Comparison of ENCODE assay signal across 13 cellular contexts in the genomic region with DNA sequence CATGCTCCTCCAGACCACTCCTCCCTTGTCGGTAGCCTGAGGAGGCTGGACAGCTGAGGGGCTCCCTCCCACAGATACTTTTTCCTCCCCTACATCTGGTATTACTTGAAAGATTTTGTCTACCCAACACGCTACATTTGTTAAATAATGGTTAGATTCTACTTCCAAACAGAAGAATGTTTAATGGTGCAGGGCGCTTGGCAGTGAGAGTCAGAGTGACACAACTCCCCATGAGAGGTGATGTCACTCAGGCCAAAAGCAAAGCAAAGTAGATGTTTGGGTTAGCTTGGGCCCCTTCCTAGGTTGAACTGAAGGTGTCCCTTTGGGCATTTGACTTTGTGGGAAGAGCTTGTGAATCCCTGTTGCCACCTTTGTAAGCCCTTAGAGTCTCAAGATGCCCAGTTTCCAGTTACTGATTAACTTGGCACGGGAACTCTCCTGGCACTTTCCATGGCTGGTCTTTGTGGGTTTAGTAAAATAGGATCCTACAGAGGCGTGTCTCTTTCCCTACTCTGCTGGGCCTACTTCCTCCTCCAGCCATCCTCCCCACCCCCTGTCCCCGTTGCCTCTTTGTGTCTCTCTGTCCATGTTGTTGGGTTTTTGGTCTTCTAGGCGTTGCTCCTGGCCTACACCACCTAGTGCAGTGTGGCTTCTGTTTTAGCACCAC. TPM values are rescaled to one million over a fixed set of nuclear protein-coding genes. Genes with fewer than 3 reads are reported as not detected.
DNase-seq lines count a peak whose midpoint lies in the region; ATAC-seq and FAIRE-seq lines count a peak whose summit lies in the region.
"Had no signal": no experiment of that assay in that cellular context is flagged by ENCODE, and none has a peak within 500 bp of the region (broad histone marks: within the 10 kb centered on the region; RNA-seq: fewer than 3 reads in every experiment).

No MANE protein-coding gene starts in this region.

- H3K36me3 ChIP-seq in small intestine (ENCODE audit: control insufficient read depth in 2 of 2, insufficient read depth in 2 of 2, low read length in 2 of 2), result no peaks in the 10 kb centered on the region

- ATAC-seq in GM18868 (IDR thresholded peaks at IDR 0.05; ENCODE audit: unreplicated experiment) (no peak), HG03095 (IDR thresholded peaks at IDR 0.05; ENCODE audit: unreplicated experiment) (no peak)
- ATAC-seq: K562 had no signal

- H3K4me3 ChIP-seq in small intestine (ENCODE audit: low read depth in 1 of 2, low read length in 2 of 2), result no peak overlapping the region
- H3K4me3 ChIP-seq: K562, SK-N-MC had no signal

- no peak for DNase-seq in T-helper 2 cell treated with Interferon-gamma antibody and Interleukin-4, amounts not matched to agents 5 μg/mL and 100 μg/mL, for 36 hours (ENCODE audit: low spot score)
- no peak for DNase-seq in T-helper 2 cell
- peak; percentile 66 for DNase-seq in NCI-H2029 treated with DMSO at 0.1 percent for 48 hours (lab: John Stamatoyannopoulos, UW)
- peak; percentile 61 for DNase-seq in kidney tubule cell (ENCODE audit: low spot score)
- DNase-seq in small intestine, result peak; percentile 82
- no peak for DNase-seq in NCI-H2081 treated with DMSO at 0.1 percent for 48 hours (lab: John Stamatoyannopoulos, UW)
- DNase-seq: NCI-H510A; stimulated activated CD4-positive, alpha-beta T cell treated with anti-CD3 and anti-CD28 coated beads, Interleukin-15, amount 100 ng/mL, for 24 hours had no signal

- H3K27me3 ChIP-seq in small intestine (ENCODE audit: control insufficient read depth in 2 of 2, insufficient read depth in 2 of 2, low read length in 2 of 2), result no peaks in the 10 kb centered on the region

- WGBS in small intestine, 3 donors, result 31 to 63% (median 42%) methylated on average over 7 of the region's 7 CpGs

- no peaks in the 10 kb centered on the region for H3K27me3 Mint-ChIP-seq in T-helper 2 cell treated with Interferon-gamma antibody and Interleukin-4, amounts not matched to agents 5 μg/mL and 100 μg/mL, for 36 hours (ENCODE audit: low read depth)

- H3K9me3 ChIP-seq in small intestine (ENCODE audit: control insufficient read depth, low read depth), result no peaks in the 10 kb centered on the region

- FAIRE-seq in small intestine (lab: Jason Lieb, UNC), result no peak
- FAIRE-seq: A204.1, K562 had no signal

- H3K27ac Mint-ChIP-seq in T-helper 2 cell treated with Interferon-gamma antibody and Interleukin-4, amounts not matched to agents 5 μg/mL and 100 μg/mL, for 36 hours, result no peak overlapping the region

- peak overlapping the region; percentile 61 for H3K4me3 Mint-ChIP-seq in T-helper 2 cell treated with Interferon-gamma antibody and Interleukin-4, amounts not matched to agents 5 μg/mL and 100 μg/mL, for 36 hours

- H3K9me3 Mint-ChIP-seq in T-helper 2 cell treated with Interferon-gamma antibody and Interleukin-4, amounts not matched to agents 5 μg/mL and 100 μg/mL, for 36 hours, result no peaks in the 10 kb centered on the region

- peaks cover 50% of the 10 kb centered on the region for H3K36me3 Mint-ChIP-seq in T-helper 2 cell treated with Interferon-gamma antibody and Interleukin-4, amounts not matched to agents 5 μg/mL and 100 μg/mL, for 36 hours (ENCODE audit: low read depth)

- peaks cover 10 to 23% of the 10 kb centered on the region in 2 donors for H3K4me1 ChIP-seq in small intestine (ENCODE audit: control insufficient read depth in 2 of 2, insufficient read depth in 1 of 2, low read depth in 1 of 2, low read length in 1 of 2)

- H3K27ac ChIP-seq in small intestine (ENCODE audit: low read depth in 1 of 2, low read length in 1 of 2), result peak overlapping the region; percentile 5 to 47
- H3K27ac ChIP-seq: SK-N-MC had no signal

- H3K4me1 Mint-ChIP-seq in T-helper 2 cell treated with Interferon-gamma antibody and Interleukin-4, amounts not matched to agents 5 μg/mL and 100 μg/mL, for 36 hours (ENCODE audit: low read depth), result peaks cover 45% of the 10 kb centered on the region

RNA-seq across cellular contexts. Expression of gene LIMD1, which starts 5.6 kb away (rescaled TPM):
- 1 to 10 TPM; 2.4 to 8.1 (median 2.5) TPM for polyA plus RNA-seq in small intestine

Comparison
In these comparisons a context has a peak if more than half of its experiments do, and no peak if none do; other contexts are left out.
1. DNase-seq: peak in NCI-H2029 treated with DMSO at 0.1 percent for 48 hours (single experiment), kidney tubule cell (single experiment) and small intestine (single experiment); none in T-helper 2 cell treated with Interferon-gamma antibody and Interleukin-4, amounts not matched to agents 5 μg/mL and 100 μg/mL, for 36 hours (single experiment), T-helper 2 cell (0 of 5) and NCI-H2081 treated with DMSO at 0.1 percent for 48 hours (single experiment).